In genomic region chr11:85123752-85124231, GRCh38 we compare ENCODE assay signal across 11 cellular contexts.
A peak's percentile ranks its signal among the peaks of the same experiment; 100 is the strongest.
DNase-seq lines count a peak whose midpoint lies in the region; ATAC-seq and TF ChIP-seq lines count a peak whose summit lies in the region.
"Had no signal": no experiment of that assay in that cellular context is flagged by ENCODE, and none has a peak within 500 bp of the region (broad histone marks: within the 10 kb centered on the region; RNA-seq: fewer than 3 reads in every experiment).

No MANE protein-coding gene starts in this region.

- H3K27me3 Mint-ChIP-seq in activated naive CD8-positive, alpha-beta T cell treated with anti-CD3 and anti-CD28 coated beads for 36 hours = no peaks in the 10 kb centered on the region

- WGBS in sigmoid colon, 2 donors = 8 to 43% methylated on average over 1 of the region's 1 CpG

- H3K4me3 Mint-ChIP-seq in activated naive CD8-positive, alpha-beta T cell treated with anti-CD3 and anti-CD28 coated beads for 36 hours = no peak overlapping the region

- no peaks in the 10 kb centered on the region for H3K4me1 ChIP-seq in sigmoid colon

- intact Hi-C loops in sigmoid colon (cut with DNase I) = no loop called here

- DNase-seq in kidney glomerular epithelial cell (lab: John Stamatoyannopoulos, UW) (peak; percentile 18), HuH-7 (ENCODE audit: low spot score) (no peak), sigmoid colon (no peak)
- DNase-seq in activated naive CD8-positive, alpha-beta T cell treated with anti-CD3 and anti-CD28 coated beads for 36 hours = no peak
- DNase-seq: activated CD4-positive, CD25-positive, alpha-beta regulatory T cell treated with anti-CD3 and anti-CD28 coated beads, Interleukin-2, amount 50 U/mL, for 72 hours; aorta; NCI-H524 had no signal

- no peaks in the 10 kb centered on the region for H3K36me3 ChIP-seq in sigmoid colon

- no peak overlapping the region for H3K27ac ChIP-seq in sigmoid colon

- no peaks in the 10 kb centered on the region for H3K4me1 Mint-ChIP-seq in activated naive CD8-positive, alpha-beta T cell treated with anti-CD3 and anti-CD28 coated beads for 36 hours

- TF ChIP-seq CTCF in sigmoid colon (IDR thresholded peaks at IDR 0.05) = no peak

- no peaks in the 10 kb centered on the region for H3K9me3 ChIP-seq in sigmoid colon

- no peak overlapping the region for H3K27ac Mint-ChIP-seq in activated naive CD8-positive, alpha-beta T cell treated with anti-CD3 and anti-CD28 coated beads for 36 hours

- H3K27me3 ChIP-seq in sigmoid colon = no peaks in the 10 kb centered on the region

- ATAC-seq in GM18520 (IDR thresholded peaks at IDR 0.05; ENCODE audit: unreplicated experiment) (peak; percentile 90), GM21619 (IDR thresholded peaks at IDR 0.05; ENCODE audit: unreplicated experiment) (peak; percentile 90), HG03378 (IDR thresholded peaks at IDR 0.05; ENCODE audit: unreplicated experiment) (peak; percentile 97), esophagus mucosa (no peak)

- H3K9me3 Mint-ChIP-seq in activated naive CD8-positive, alpha-beta T cell treated with anti-CD3 and anti-CD28 coated beads for 36 hours = peaks cover 10% of the 10 kb centered on the region

- TF ChIP-seq POLR2A in sigmoid colon (IDR thresholded peaks at IDR 0.05) = no peak

- TF ChIP-seq EP300 in sigmoid colon (IDR thresholded peaks at IDR 0.05) = no peak

- H3K36me3 Mint-ChIP-seq in activated naive CD8-positive, alpha-beta T cell treated with anti-CD3 and anti-CD28 coated beads for 36 hours = peaks cover 2% of the 10 kb centered on the region

- H3K4me3 ChIP-seq in sigmoid colon = no peak overlapping the region
